In the genomic region with DNA sequence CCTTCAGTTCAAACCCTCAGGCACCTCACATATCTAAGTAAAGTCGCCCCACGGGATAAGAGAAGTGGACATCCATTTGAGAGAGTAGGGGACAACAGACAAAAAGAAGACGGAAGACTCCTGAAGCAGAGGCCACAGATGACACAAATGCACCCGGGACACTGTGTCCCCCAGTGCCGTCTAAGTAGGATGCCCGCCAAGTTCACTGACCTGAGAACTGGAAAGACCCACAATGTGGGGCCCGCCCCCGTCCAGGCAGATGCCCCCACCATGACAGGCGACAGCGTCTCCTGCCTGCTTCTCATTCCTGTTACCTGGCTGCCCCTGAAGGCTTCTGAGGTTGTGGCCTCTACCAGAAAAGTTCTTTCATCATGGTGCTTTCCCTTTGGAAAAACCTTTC, we compare ENCODE assay signal across 27 cellular contexts. TPM values are rescaled to one million over a fixed set of nuclear protein-coding genes. Genes with fewer than 3 reads are reported as not detected.
"Had no signal": no experiment of that assay in that cellular context is flagged by ENCODE, and none has a peak within 500 bp of the region (broad histone marks: within the 10 kb centered on the region; RNA-seq: fewer than 3 reads in every experiment).

No MANE protein-coding gene starts in this region.

- H3K27me3 Mint-ChIP-seq: dendritic cell treated with granulocyte-macrophage colony-stimulating factor and Interleukin-4, amounts not matched to agents 40 ng/mL and 50 ng/mL, for 4 days; effector memory CD8-positive, alpha-beta T cell had no signal

- H3K27ac ChIP-seq: colonic mucosa, epithelial cell of prostate, esophagus squamous epithelium, gastroesophageal sphincter, heart left ventricle, hepatocyte, left lung, lower lobe of right lung had no signal

- H3K27me3 ChIP-seq: colonic mucosa, esophagus squamous epithelium, gastroesophageal sphincter, heart left ventricle, hepatocyte, left lung had no signal

- H3K4me1 Mint-ChIP-seq: endodermal cell had no signal

- H3K9me3 ChIP-seq: colonic mucosa, esophagus squamous epithelium, gastroesophageal sphincter, heart left ventricle, left lung, lower lobe of right lung, mucosa of descending colon had no signal

- H3K9me3 Mint-ChIP-seq: dendritic cell treated with granulocyte-macrophage colony-stimulating factor and Interleukin-4, amounts not matched to agents 40 ng/mL and 50 ng/mL, for 4 days; effector memory CD8-positive, alpha-beta T cell; endodermal cell; immature natural killer cell; mesothelial cell of epicardium had no signal

- H3K4me2 ChIP-seq: hepatocyte had no signal

- H3K27ac Mint-ChIP-seq: dendritic cell treated with granulocyte-macrophage colony-stimulating factor and Interleukin-4, amounts not matched to agents 40 ng/mL and 50 ng/mL, for 4 days; effector memory CD8-positive, alpha-beta T cell; endodermal cell; immature natural killer cell had no signal

- ATAC-seq: effector memory CD8-positive, alpha-beta T cell; esophagus mucosa; gastroesophageal sphincter; heart left ventricle; left lung; left ventricle myocardium superior; mucosa of descending colon had no signal

- H3K36me3 ChIP-seq: colonic mucosa had no signal

- H2AFZ ChIP-seq: hepatocyte had no signal

- H3K4me3 Mint-ChIP-seq: dendritic cell treated with granulocyte-macrophage colony-stimulating factor and Interleukin-4, amounts not matched to agents 40 ng/mL and 50 ng/mL, for 4 days; effector memory CD8-positive, alpha-beta T cell; endodermal cell; immature natural killer cell; mesothelial cell of epicardium had no signal

- H3K4me3 ChIP-seq: colonic mucosa, esophagus squamous epithelium, gastroesophageal sphincter, heart left ventricle, hepatocyte, left lung, lower lobe of right lung, mucosa of descending colon had no signal

- DNase-seq: colonic mucosa; cortex of kidney; effector CD8-positive, alpha-beta T cell; effector memory CD8-positive, alpha-beta T cell; endodermal cell; erythroblast; esophagus squamous epithelium; foreskin fibroblast; foreskin melanocyte; heart left ventricle; hypothalamus; immature natural killer cell; islet precursor cell; kidney; kidney glomerular epithelial cell; left lung; left ventricle myocardium superior; lower lobe of right lung; mesenchymal stem cell had no signal

RNA-seq across cellular contexts. Expression of gene RGS9BP, which starts 17.6 kb away (rescaled TPM):
- total RNA-seq: endodermal cell, mesenteric fat pad had no signal
